ENCODE assay signal across 7 cellular contexts in genomic region chr10:96395931-96396877, GRCh38.
DNase-seq lines count a peak whose midpoint lies in the region; TF ChIP-seq lines count a peak whose summit lies in the region.

No MANE protein-coding gene starts in this region.

- peak; percentile 88 for TF ChIP-seq CTCF in retinal pigment epithelial cell (conservative IDR thresholded peaks at IDR 0.05; ENCODE audit: low read depth, low read length)

- in situ Hi-C loops in KBM-7 (cut with MboI; ENCODE audit: low pct_unique_long_range_greater_than_20kb, low sequenced_read_pairs): loop anchor here (25.0 kb wide), 1 partner anchor 91 kb away; no protein-coding TSS in a partner anchor

- H3K4me3 ChIP-seq in retinal pigment epithelial cell (ENCODE audit: low read length): no peak overlapping the region

- DNase-seq in GM03348 (ENCODE audit: low spot score) (peak; percentile 90), KBM-7 (peak; percentile 87), T follicular helper cell (ENCODE audit: low read depth) (peak; percentile 31), amniotic epithelial cell (ENCODE audit: low read depth) (peak; percentile 56), hepatic stellate cell (ENCODE audit: low spot score) (peak; percentile 77), retinal pigment epithelial cell (ENCODE audit: low read depth) (peak; percentile 24), NCI-H446 treated with DMSO at 0.1 percent for 48 hours (lab: John Stamatoyannopoulos, UW) (no peak)
